Comparison of ENCODE assay signal across 9 cellular contexts in the genomic region with DNA sequence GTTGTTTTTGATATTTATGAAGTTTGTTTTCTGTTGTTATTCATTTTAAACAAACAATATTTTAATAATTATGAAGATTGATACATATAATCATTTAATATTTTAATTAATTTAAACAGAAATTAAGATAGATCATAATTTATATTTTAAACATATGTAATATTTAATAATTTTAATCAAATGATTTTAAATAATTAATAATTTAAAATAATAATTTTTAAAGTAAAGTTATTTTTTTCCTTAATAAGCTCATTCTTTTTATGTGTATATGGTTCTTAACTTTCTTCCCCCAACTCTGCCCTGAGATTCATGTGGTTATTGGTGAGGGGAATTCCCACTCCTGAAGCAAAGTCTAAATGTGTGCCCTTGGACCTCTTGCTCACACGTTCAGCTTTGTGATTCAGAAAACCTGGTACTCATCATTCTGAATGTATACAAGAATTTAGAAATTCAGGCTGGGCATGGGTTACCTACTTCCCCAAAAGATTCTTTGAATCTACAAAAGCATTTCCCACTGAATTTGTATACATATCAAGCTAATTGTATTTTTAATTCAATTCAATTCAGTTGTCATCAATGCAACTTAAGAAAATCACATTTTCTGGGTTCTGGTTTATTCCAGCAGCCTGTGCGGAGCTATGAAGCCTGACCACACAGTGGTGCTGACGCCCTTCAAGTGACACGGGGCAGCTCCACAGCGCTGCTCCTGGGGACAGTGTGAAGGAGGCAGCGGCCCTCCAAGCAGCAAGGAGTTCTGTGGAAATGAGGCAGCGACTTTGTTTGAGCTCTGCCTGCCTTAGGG.
DNase-seq lines count a peak whose midpoint lies in the region; ATAC-seq and TF ChIP-seq lines count a peak whose summit lies in the region.
"Had no signal": no experiment of that assay in that cellular context is flagged by ENCODE, and none has a peak within 500 bp of the region (broad histone marks: within the 10 kb centered on the region; RNA-seq: fewer than 3 reads in every experiment).

No MANE protein-coding gene starts in this region.

- H3K27me3 ChIP-seq in upper lobe of left lung, result no peaks in the 10 kb centered on the region

- TF ChIP-seq CTCF in mucosa of descending colon (IDR thresholded peaks at IDR 0.05), result peak; percentile 37
- peak; percentile 32 to 75 (median 66) for TF ChIP-seq CTCF in upper lobe of left lung (IDR thresholded peaks at IDR 0.05)

- no peaks in the 10 kb centered on the region for H3K9me3 Mint-ChIP-seq in activated CD4-positive, alpha-beta T cell treated with anti-CD3 and anti-CD28 coated beads, Interleukin-2, amount 10 ng/mL, durations not matched to agents 24 days and 14 days

- TF ChIP-seq POLR2A in upper lobe of left lung (IDR thresholded peaks at IDR 0.05), result no peak

- H3K9me3 ChIP-seq in mucosa of descending colon (no peaks in the 10 kb centered on the region), upper lobe of left lung (no peaks in the 10 kb centered on the region)

- no peaks in the 10 kb centered on the region for H3K4me1 Mint-ChIP-seq in activated CD4-positive, alpha-beta T cell treated with anti-CD3 and anti-CD28 coated beads, Interleukin-2, amount 10 ng/mL, durations not matched to agents 24 days and 14 days

- H3K27ac Mint-ChIP-seq in activated CD4-positive, alpha-beta T cell treated with anti-CD3 and anti-CD28 coated beads, Interleukin-2, amount 10 ng/mL, durations not matched to agents 24 days and 14 days, result no peak overlapping the region
- H3K27ac Mint-ChIP-seq: activated naive CD8-positive, alpha-beta T cell had no signal

- H3K27ac ChIP-seq in epithelial cell of prostate, result no peak overlapping the region
- no peak overlapping the region for H3K27ac ChIP-seq in upper lobe of left lung

- H3K4me3 ChIP-seq in mucosa of descending colon, result no peak overlapping the region
- no peak overlapping the region for H3K4me3 ChIP-seq in upper lobe of left lung

- intact Hi-C loops in activated CD4-positive, alpha-beta T cell treated with anti-CD3 and anti-CD28 coated beads, Interleukin-2, amount 10 ng/mL, durations not matched to agents 24 days and 14 days (cut with micrococcal nuclease), result loop anchor here (5.0 kb wide), 1 partner anchor 369 kb away; no protein-coding TSS in a partner anchor
- intact Hi-C loops in mucosa of descending colon (cut with DNase I, micrococcal nuclease), result loop anchor here (5.0 to 10.0 kb wide), 2 partner anchors 369 to 377 kb away; no protein-coding TSS in a partner anchor

- H3K4me1 ChIP-seq in mucosa of descending colon (ENCODE audit: low read depth), result no peaks in the 10 kb centered on the region
- no peaks in the 10 kb centered on the region for H3K4me1 ChIP-seq in upper lobe of left lung

- no peak for TF ChIP-seq EP300 in upper lobe of left lung (IDR thresholded peaks at IDR 0.05)

- WGBS in upper lobe of left lung, 2 donors, result 3 to 5% methylated on average over 7 of the region's 7 CpGs

- H3K36me3 ChIP-seq in mucosa of descending colon (ENCODE audit: low read depth), result no peaks in the 10 kb centered on the region
- H3K36me3 ChIP-seq in upper lobe of left lung, result no peaks in the 10 kb centered on the region

- ATAC-seq in GM19035 (IDR thresholded peaks at IDR 0.05; ENCODE audit: unreplicated experiment), result peak; percentile 94
- peak; percentile 99 for ATAC-seq in HG03103 (IDR thresholded peaks at IDR 0.05; ENCODE audit: low read depth, unreplicated experiment)
- ATAC-seq in mucosa of descending colon, result peak; percentile 91
- ATAC-seq in upper lobe of left lung (ENCODE audit: low FRiP score in 2 of 2), result peak; percentile 95 to 97

- peak; percentile 66 for DNase-seq in Caki2 (ENCODE audit: low read depth)
- peak; percentile 57 for DNase-seq in NCI-H460 (ENCODE audit: extremely low read depth, low read depth)
- DNase-seq in activated CD4-positive, alpha-beta T cell treated with anti-CD3 and anti-CD28 coated beads, Interleukin-2, amount 10 ng/mL, durations not matched to agents 24 days and 14 days, result peak; percentile 79
- peak; percentile 27 for DNase-seq in epithelial cell of prostate (ENCODE audit: low read depth, low spot score)
- peak; percentile 62 to 67 (median 66) for DNase-seq in mucosa of descending colon
- peak; percentile 47 to 86 for DNase-seq in upper lobe of left lung

- no peaks in the 10 kb centered on the region for H3K36me3 Mint-ChIP-seq in activated CD4-positive, alpha-beta T cell treated with anti-CD3 and anti-CD28 coated beads, Interleukin-2, amount 10 ng/mL, durations not matched to agents 24 days and 14 days (ENCODE audit: low read depth)
- H3K36me3 Mint-ChIP-seq: activated naive CD8-positive, alpha-beta T cell had no signal

- H3K4me3 Mint-ChIP-seq in activated CD4-positive, alpha-beta T cell treated with anti-CD3 and anti-CD28 coated beads, Interleukin-2, amount 10 ng/mL, durations not matched to agents 24 days and 14 days, result no peak overlapping the region
- H3K4me3 Mint-ChIP-seq: activated naive CD8-positive, alpha-beta T cell had no signal

- H3K27me3 Mint-ChIP-seq in activated CD4-positive, alpha-beta T cell treated with anti-CD3 and anti-CD28 coated beads, Interleukin-2, amount 10 ng/mL, durations not matched to agents 24 days and 14 days, result peaks cover 36% of the 10 kb centered on the region

- in situ Hi-C loops in Caki2 (cut with HindIII; ENCODE audit: low pct_unique_long_range_greater_than_20kb, low sequenced_read_pairs), result no loop called here

Comparison
In these comparisons a context has a peak if more than half of its experiments do, and no peak if none do; other contexts are left out.
1. DNase-seq: peak in every context shown above with its lines; median percentile 79 in activated CD4-positive, alpha-beta T cell treated with anti-CD3 and anti-CD28 coated beads, Interleukin-2, amount 10 ng/mL, durations not matched to agents 24 days and 14 days; 66 in upper lobe of left lung; 66 in Caki2; 66 in mucosa of descending colon; 57 in NCI-H460; 27 in epithelial cell of prostate.